In the genomic region with DNA sequence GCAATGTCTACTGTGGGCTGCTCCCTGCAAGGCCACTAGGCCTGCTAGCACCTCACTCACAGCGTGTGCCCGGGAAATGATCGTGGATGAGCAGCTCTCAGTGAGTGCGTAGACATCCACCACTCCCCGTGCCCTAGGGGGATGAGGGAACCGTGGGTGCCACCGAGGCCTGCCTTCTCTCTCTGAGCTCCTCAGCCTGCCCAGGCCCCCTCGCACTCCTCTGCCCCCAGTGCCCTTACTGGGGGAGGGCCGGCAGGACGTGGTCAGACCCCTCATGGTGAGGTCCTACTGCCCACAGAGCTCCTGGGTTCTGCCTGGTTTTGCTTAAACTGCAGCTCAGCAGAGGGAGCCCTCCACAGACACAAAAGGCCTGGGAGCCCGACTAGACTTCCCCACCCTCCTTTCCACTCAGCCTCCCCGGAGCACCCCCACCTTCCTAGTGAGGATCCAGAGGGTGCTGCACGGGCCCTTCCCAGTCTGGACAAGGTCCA, we compare ENCODE assay signal across 1 cellular context.
TF ChIP-seq lines count a peak whose summit lies in the region.

No MANE protein-coding gene starts in this region.

TF ChIP-seq in WTC11, 78 proteins besides CTCF, POLR2A, EP300 and RAD21 (continued from another document):
- TF ChIP-seq, protein P1, sequence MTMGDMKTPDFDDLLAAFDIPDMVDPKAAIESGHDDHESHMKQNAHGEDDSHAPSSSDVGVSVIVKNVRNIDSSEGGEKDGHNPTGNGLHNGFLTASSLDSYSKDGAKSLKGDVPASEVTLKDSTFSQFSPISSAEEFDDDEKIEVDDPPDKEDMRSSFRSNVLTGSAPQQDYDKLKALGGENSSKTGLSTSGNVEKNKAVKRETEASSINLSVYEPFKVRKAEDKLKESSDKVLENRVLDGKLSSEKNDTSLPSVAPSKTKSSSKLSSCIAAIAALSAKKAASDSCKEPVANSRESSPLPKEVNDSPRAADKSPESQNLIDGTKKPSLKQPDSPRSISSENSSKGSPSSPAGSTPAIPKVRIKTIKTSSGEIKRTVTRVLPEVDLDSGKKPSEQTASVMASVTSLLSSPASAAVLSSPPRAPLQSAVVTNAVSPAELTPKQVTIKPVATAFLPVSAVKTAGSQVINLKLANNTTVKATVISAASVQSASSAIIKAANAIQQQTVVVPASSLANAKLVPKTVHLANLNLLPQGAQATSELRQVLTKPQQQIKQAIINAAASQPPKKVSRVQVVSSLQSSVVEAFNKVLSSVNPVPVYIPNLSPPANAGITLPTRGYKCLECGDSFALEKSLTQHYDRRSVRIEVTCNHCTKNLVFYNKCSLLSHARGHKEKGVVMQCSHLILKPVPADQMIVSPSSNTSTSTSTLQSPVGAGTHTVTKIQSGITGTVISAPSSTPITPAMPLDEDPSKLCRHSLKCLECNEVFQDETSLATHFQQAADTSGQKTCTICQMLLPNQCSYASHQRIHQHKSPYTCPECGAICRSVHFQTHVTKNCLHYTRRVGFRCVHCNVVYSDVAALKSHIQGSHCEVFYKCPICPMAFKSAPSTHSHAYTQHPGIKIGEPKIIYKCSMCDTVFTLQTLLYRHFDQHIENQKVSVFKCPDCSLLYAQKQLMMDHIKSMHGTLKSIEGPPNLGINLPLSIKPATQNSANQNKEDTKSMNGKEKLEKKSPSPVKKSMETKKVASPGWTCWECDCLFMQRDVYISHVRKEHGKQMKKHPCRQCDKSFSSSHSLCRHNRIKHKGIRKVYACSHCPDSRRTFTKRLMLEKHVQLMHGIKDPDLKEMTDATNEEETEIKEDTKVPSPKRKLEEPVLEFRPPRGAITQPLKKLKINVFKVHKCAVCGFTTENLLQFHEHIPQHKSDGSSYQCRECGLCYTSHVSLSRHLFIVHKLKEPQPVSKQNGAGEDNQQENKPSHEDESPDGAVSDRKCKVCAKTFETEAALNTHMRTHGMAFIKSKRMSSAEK (CRISPR knock-in tag; IDR thresholded peaks at IDR 0.05; ENCODE audit: borderline replicate concordance) = no peak
TF ChIP-seq in WTC11: peak in this region for 0.
